8 cellular contexts compared by ENCODE assay signal in genomic region chr5:35202319-35203111, GRCh38. TPM values are rescaled to one million over a fixed set of nuclear protein-coding genes. Genes with fewer than 3 reads are reported as not detected.
DNase-seq lines count a peak whose midpoint lies in the region; ATAC-seq and TF ChIP-seq lines count a peak whose summit lies in the region.

No MANE protein-coding gene starts in this region.

- CTCF ChIA-PET in HCT116 (lab: Charles Lee): no interaction called here

- TF ChIP-seq RAD21 in HCT116 (IDR thresholded peaks at IDR 0.05; ENCODE audit: low read depth): peak; percentile 19; the same call in 1 of the 2 replicates

- H3K4me1 ChIP-seq in HCT116 (ENCODE audit: control insufficient read depth in 1 of 2, insufficient read depth in 2 of 2, low read length in 2 of 2) (no peaks in the 10 kb centered on the region), esophagus squamous epithelium (peaks cover 7 to 17% (median 9%) of the 10 kb centered on the region in 3 donors)

- H3K27ac ChIP-seq in HCT116 (ENCODE audit: low read depth, low read length): no peak overlapping the region
- H3K27ac ChIP-seq in esophagus squamous epithelium: no peak overlapping the region

- no peaks in the 10 kb centered on the region for H3K79me2 ChIP-seq in HCT116 (ENCODE audit: insufficient read depth, low read length)

- no peaks in the 10 kb centered on the region for H4K20me1 ChIP-seq in HCT116 (ENCODE audit: insufficient read depth)

- H3K4me2 ChIP-seq in HCT116 (ENCODE audit: low read length): no peak overlapping the region

- POLR2A ChIA-PET in HCT116 (lab: Charles Lee): no interaction called here

- intact Hi-C loops in HCT116 (cut with micrococcal nuclease) (loop anchor here (5.0 kb wide), 1 partner anchor 730 kb away; no protein-coding TSS in a partner anchor), left ventricle myocardium superior (cut with micrococcal nuclease) (no loop called here), esophagus squamous epithelium (cut with DNase I) (no loop called here)

- no peak overlapping the region for H3K4me3 ChIP-seq in HCT116 (replicated peaks in 1 of 2; ENCODE audit: low read depth in 1 of 2, low read length in 2 of 2)
- no peak overlapping the region for H3K4me3 ChIP-seq in esophagus squamous epithelium

- no TSS peak for BruUV-seq in HCT116 (replicated peaks; lab: Mats Ljungman, UMichigan)

- no peak overlapping the region for H3K9ac ChIP-seq in HCT116 (ENCODE audit: low read length)

- H3K9me3 ChIP-seq in HCT116 (ENCODE audit: control insufficient read depth in 1 of 2, insufficient read depth in 1 of 2, low read depth in 1 of 2, low read length in 2 of 2) (no peaks in the 10 kb centered on the region), esophagus squamous epithelium (no peaks in the 10 kb centered on the region)

- WGBS in esophagus squamous epithelium, 2 donors: 46 to 60% methylated on average over 5 of the region's 5 CpGs

- H3K27me3 ChIP-seq in HCT116 (ENCODE audit: insufficient read depth, low read length) (peaks cover 33% of the 10 kb centered on the region), esophagus squamous epithelium (no peaks in the 10 kb centered on the region)

- DNase-seq in NK-92 treated with Interleukin-12 subunit alpha and Interleukin-12 subunit beta, amount 100 ng/mL, for 24 hours (lab: John Stamatoyannopoulos, UW): peak; percentile 10
- no peak for DNase-seq in NK-92 (lab: John Stamatoyannopoulos, UW; ENCODE audit: unreplicated experiment)
- peak; percentile 36 for DNase-seq in HCT116 (ENCODE audit: low read depth, low spot score)
- peak; percentile 36 for DNase-seq in NCI-H226
- DNase-seq in activated T-cell treated with anti-CD3 and anti-CD28 coated beads, Interleukin-2, amount 50 U/mL, for 48 hours: peak; percentile 48 to 56
- peak; percentile 46 for DNase-seq in left ventricle myocardium superior
- peak; percentile 39 to 55 for DNase-seq in stimulated activated CD4-positive, alpha-beta T cell treated with anti-CD3 and anti-CD28 coated beads, Interleukin-2, amount 100 ng/mL, for 24 hours
- no peak for DNase-seq in esophagus squamous epithelium (lab: John Stamatoyannopoulos, UW)

- peak; percentile 22 to 65 (median 62); a peak in 5 of 6 replicates for TF ChIP-seq CTCF in HCT116 (IDR thresholded peaks at IDR 0.05 in 2 of 3, conservative IDR thresholded peaks at IDR 0.05 in 1 of 3; ENCODE audit: borderline replicate concordance in 1 of 3, insufficient read depth in 1 of 3, low read depth in 2 of 3, low read length in 2 of 3)
- peak in 3 of 6 experiments; percentile 17 to 43 (median 18) for TF ChIP-seq CTCF in esophagus squamous epithelium (IDR thresholded peaks at IDR 0.05)

- RAD21 ChIA-PET in HCT116 (lab: Charles Lee; ENCODE audit: low non-redundant PET in 1 of 2, low total read pairs in 2 of 2, uncharacterized antibody in 2 of 2, unreplicated experiment in 2 of 2): no interaction called here

- no peak overlapping the region for H2AFZ ChIP-seq in HCT116 (ENCODE audit: low read depth, low read length, poor library complexity, severe bottlenecking)

- peak; percentile 91 for ATAC-seq in HCT116
- ATAC-seq in left ventricle myocardium superior: peak; percentile 52

- H3K36me3 ChIP-seq in HCT116 (ENCODE audit: control insufficient read depth in 1 of 2, insufficient read depth in 2 of 2, low read length in 2 of 2) (no peaks in the 10 kb centered on the region), esophagus squamous epithelium (no peaks in the 10 kb centered on the region)

- TF ChIP-seq POLR2A in HCT116 (IDR thresholded peaks at IDR 0.05; ENCODE audit: borderline replicate concordance, extremely low read depth, insufficient read depth, insufficient read length) (no peak), esophagus squamous epithelium (IDR thresholded peaks at IDR 0.05) (no peak)

- H3K9me2 ChIP-seq in HCT116 (ENCODE audit: insufficient read depth): no peaks in the 10 kb centered on the region

TF ChIP-seq in HCT116, 20 proteins besides CTCF, POLR2A, EP300 and RAD21:
- TF ChIP-seq JUND (IDR thresholded peaks at IDR 0.05): no peak
- TF ChIP-seq YY1 (IDR thresholded peaks at IDR 0.05; ENCODE audit: extremely low read depth, insufficient replicate concordance, low read depth, low read length): no peak
- TF ChIP-seq EZH2 (IDR thresholded peaks at IDR 0.05): no peak
- no peak for TF ChIP-seq SP1 (IDR thresholded peaks at IDR 0.05; ENCODE audit: low read depth)
- TF ChIP-seq EGR1 (IDR thresholded peaks at IDR 0.05; ENCODE audit: low read depth): no peak
- no peak for TF ChIP-seq MAX (IDR thresholded peaks at IDR 0.05)
- no peak for TF ChIP-seq REST (IDR thresholded peaks at IDR 0.05; ENCODE audit: low read depth)
- TF ChIP-seq CEBPB (IDR thresholded peaks at IDR 0.05; ENCODE audit: low read depth): no peak
- no peak for TF ChIP-seq ZFX (IDR thresholded peaks at IDR 0.05)
- TF ChIP-seq FOSL1 (IDR thresholded peaks at IDR 0.05; ENCODE audit: low read depth): no peak
- TF ChIP-seq SRF (IDR thresholded peaks at IDR 0.05; ENCODE audit: low read depth): no peak
- TF ChIP-seq ATF3 (IDR thresholded peaks at IDR 0.05): no peak
- no peak for TF ChIP-seq SIN3A (IDR thresholded peaks at IDR 0.05; ENCODE audit: low read depth)
- TF ChIP-seq EZH2phosphoT487 (IDR thresholded peaks at IDR 0.05; ENCODE audit: borderline replicate concordance): no peak
TF ChIP-seq in HCT116: peak in this region for 0.

RNA-seq across cellular contexts. Expression of gene PRLR, which starts 27.8 kb away (rescaled TPM):
- total RNA-seq in HCT116 (2021; ENCODE audit: unreplicated experiment) (0.10 TPM), left ventricle myocardium superior (0.40 TPM), esophagus squamous epithelium (1 to 10 TPM; 1.5 to 2.8 (median 2.3) TPM)
- not detected in 2 replicates for polyA plus RNA-seq in HCT116 (2012)

Comparison
In these comparisons a context has a peak if more than half of its experiments do, and no peak if none do; other contexts are left out.
1. DNase-seq: peak in NK-92 treated with Interleukin-12 subunit alpha and Interleukin-12 subunit beta, amount 100 ng/mL, for 24 hours (single experiment), HCT116 (single experiment), NCI-H226 (single experiment), activated T-cell treated with anti-CD3 and anti-CD28 coated beads, Interleukin-2, amount 50 U/mL, for 48 hours (2 of 2), left ventricle myocardium superior (single experiment) and stimulated activated CD4-positive, alpha-beta T cell treated with anti-CD3 and anti-CD28 coated beads, Interleukin-2, amount 100 ng/mL, for 24 hours (2 of 2); none in NK-92 (single experiment) and esophagus squamous epithelium (single experiment).